ENCODE assay signal across 8 cellular contexts in the genomic region with DNA sequence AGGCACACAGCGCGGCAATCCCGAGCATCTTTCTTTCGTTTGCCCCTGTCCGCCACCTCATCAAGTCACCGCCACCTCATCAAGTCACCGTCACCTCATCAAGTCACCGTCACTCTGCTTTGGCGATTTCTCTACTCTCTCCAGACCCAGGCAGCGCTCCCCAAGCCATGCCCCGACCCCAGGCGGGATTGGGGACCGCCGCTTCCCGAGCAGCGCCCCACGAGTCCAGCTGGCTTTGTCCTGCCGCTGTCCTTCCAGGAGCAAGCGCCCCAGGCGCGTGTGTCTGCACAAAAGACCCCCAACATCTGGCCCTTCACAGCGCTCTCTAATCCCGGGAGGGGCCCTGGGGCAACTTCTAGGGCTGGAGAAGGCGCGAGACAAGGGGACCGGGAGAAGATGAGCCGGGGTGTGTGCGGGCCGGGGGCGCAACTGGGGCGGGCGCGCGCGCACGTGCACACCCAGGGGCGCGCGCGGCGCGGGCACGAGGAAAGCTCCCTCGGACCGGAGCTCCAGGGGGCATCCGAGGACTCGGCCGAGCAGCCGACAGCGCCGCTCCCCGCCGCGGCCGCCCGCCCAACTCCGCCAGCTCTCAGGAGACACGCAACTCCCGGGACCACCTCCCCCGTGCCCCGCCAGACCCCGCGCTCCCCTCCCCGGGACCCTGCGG. TPM values are rescaled to one million over a fixed set of nuclear protein-coding genes. Genes with fewer than 3 reads are reported as not detected.
DNase-seq lines count a peak whose midpoint lies in the region; ATAC-seq and TF ChIP-seq lines count a peak whose summit lies in the region.

No MANE protein-coding gene starts in this region.

- H3K4me3 Mint-ChIP-seq in WTC11 = peak overlapping the region; percentile 80
- peak overlapping the region; percentile 76 for H3K4me3 Mint-ChIP-seq in stimulated activated effector memory CD8-positive, alpha-beta T cell treated with anti-CD3 and anti-CD28 coated beads, Interleukin-12 subunit alpha, Interleukin-12 subunit beta, amount 100 ng/mL, for 72 hours

- no peak for TF ChIP-seq CTCF in C4-2B (conservative IDR thresholded peaks at IDR 0.05)
- TF ChIP-seq CTCF in GM20000 (IDR thresholded peaks at IDR 0.05; ENCODE audit: extremely low read depth, missing control alignments) = no peak
- TF ChIP-seq CTCF in WTC11 (IDR thresholded peaks at IDR 0.05) = no peak
- no peak for TF ChIP-seq CTCF in coronary artery (IDR thresholded peaks at IDR 0.05)
- peak in 1 of 4 donors; percentile 8 for TF ChIP-seq CTCF in right lobe of liver (IDR thresholded peaks at IDR 0.05)

- CTCF ChIA-PET in WTC11 (lab: Charles Lee) = interaction anchor here (0.8 to 2.2 kb wide), 5 partner anchors 9 to 311 kb away, joined by 3 to 12 read pairs (median 4); no protein-coding TSS in a partner anchor

- peaks cover 0 to 42% (median 8%) of the 10 kb centered on the region in 4 donors for H3K4me1 ChIP-seq in right lobe of liver

- ATAC-seq in WTC11 (peak; percentile 9), right lobe of liver (peak; percentile 29 to 49 (median 34))
- peak; percentile 77 for ATAC-seq in stimulated activated effector memory CD8-positive, alpha-beta T cell treated with anti-CD3 and anti-CD28 coated beads, Interleukin-12 subunit alpha, Interleukin-12 subunit beta, amount 100 ng/mL, for 72 hours

- peaks cover 23% of the 10 kb centered on the region for H3K4me1 Mint-ChIP-seq in WTC11
- peaks cover 11% of the 10 kb centered on the region for H3K4me1 Mint-ChIP-seq in stimulated activated effector memory CD8-positive, alpha-beta T cell treated with anti-CD3 and anti-CD28 coated beads, Interleukin-12 subunit alpha, Interleukin-12 subunit beta, amount 100 ng/mL, for 72 hours

- TF ChIP-seq POLR2A in right lobe of liver (IDR thresholded peaks at IDR 0.05) = no peak

- H3K4me3 ChIP-seq in coronary artery (peak overlapping the region; percentile 100), right lobe of liver (peak overlapping the region; percentile 62 to 83 (median 71))

- peaks cover 58% of the 10 kb centered on the region for H3K27me3 Mint-ChIP-seq in WTC11 (ENCODE audit: low read depth)

- H3K36me3 Mint-ChIP-seq in WTC11 = peaks cover 3% of the 10 kb centered on the region; the same call in 1 of the 2 replicates
- no peaks in the 10 kb centered on the region for H3K36me3 Mint-ChIP-seq in stimulated activated effector memory CD8-positive, alpha-beta T cell treated with anti-CD3 and anti-CD28 coated beads, Interleukin-12 subunit alpha, Interleukin-12 subunit beta, amount 100 ng/mL, for 72 hours

- H3K27ac Mint-ChIP-seq in WTC11 = no peak overlapping the region
- H3K27ac Mint-ChIP-seq in stimulated activated effector memory CD8-positive, alpha-beta T cell treated with anti-CD3 and anti-CD28 coated beads, Interleukin-12 subunit alpha, Interleukin-12 subunit beta, amount 100 ng/mL, for 72 hours = no peak overlapping the region

- POLR2A ChIA-PET in WTC11 (lab: Charles Lee) = interaction anchor here (1.2 kb wide), 1 partner anchor 18 kb away, joined by 4 read pairs; no protein-coding TSS in a partner anchor

- intact Hi-C loops in right lobe of liver (cut with DNase I) = loop anchor here (5.0 to 10.0 kb wide), 2 partner anchors 156 to 259 kb away; no protein-coding TSS in a partner anchor

- peaks cover 0 to 29% (median 5%) of the 10 kb centered on the region in 4 donors for H3K36me3 ChIP-seq in right lobe of liver

- H3K27ac ChIP-seq in C4-2B (peak overlapping the region; percentile 54), coronary artery (peak overlapping the region; percentile 94 to 97), right lobe of liver (peak overlapping the region; percentile 81 to 99 (median 98))

- no peaks in the 10 kb centered on the region for H3K9me3 ChIP-seq in right lobe of liver

- H3K9me3 Mint-ChIP-seq in WTC11 = no peaks in the 10 kb centered on the region
- H3K9me3 Mint-ChIP-seq in stimulated activated effector memory CD8-positive, alpha-beta T cell treated with anti-CD3 and anti-CD28 coated beads, Interleukin-12 subunit alpha, Interleukin-12 subunit beta, amount 100 ng/mL, for 72 hours = no peaks in the 10 kb centered on the region

- H3K27me3 ChIP-seq in right lobe of liver = no peaks in the 10 kb centered on the region

- DNase-seq in GM20000 (ENCODE audit: low spot score) (peak; percentile 65), HPDE6-E6E7 (ENCODE audit: extremely low spot score) (peak; percentile 29), WTC11 (ENCODE audit: low spot score) (peak; percentile 48), coronary artery (ENCODE audit: low spot score) (peak; percentile 75), right lobe of liver (peak; percentile 69 to 72 (median 71)), NCI-H526 treated with DMSO at 0.1 percent for 48 hours (lab: John Stamatoyannopoulos, UW) (no peak)
- DNase-seq in stimulated activated effector memory CD8-positive, alpha-beta T cell treated with anti-CD3 and anti-CD28 coated beads, Interleukin-12 subunit alpha, Interleukin-12 subunit beta, amount 100 ng/mL, for 72 hours (ENCODE audit: low spot score in 2 of 2) = peak; percentile 8 to 51

- 1% methylated on average over 19 of the region's 65 CpGs for WGBS in right lobe of liver (ENCODE audit: insufficient coverage, low coverage, low lambda C conversion rate, missing lambda C conversion rate)

TF ChIP-seq in WTC11, 78 proteins besides CTCF, POLR2A, EP300 and RAD21 (continues in another document):
- TF ChIP-seq ZNF263 (CRISPR knock-in tag; IDR thresholded peaks at IDR 0.05; ENCODE audit: low read depth) (no peak), NFATC4 (CRISPR knock-in tag; IDR thresholded peaks at IDR 0.05) (no peak), TP53 (CRISPR knock-in tag; IDR thresholded peaks at IDR 0.05) (no peak), ETV6 (CRISPR knock-in tag; IDR thresholded peaks at IDR 0.05) (0 out of 2 replicates have a peak, but pooled peaks have one; percentile 9), SMAD3 (CRISPR knock-in tag; IDR thresholded peaks at IDR 0.05; ENCODE audit: borderline replicate concordance) (no peak)
- TF ChIP-seq, protein P1, sequence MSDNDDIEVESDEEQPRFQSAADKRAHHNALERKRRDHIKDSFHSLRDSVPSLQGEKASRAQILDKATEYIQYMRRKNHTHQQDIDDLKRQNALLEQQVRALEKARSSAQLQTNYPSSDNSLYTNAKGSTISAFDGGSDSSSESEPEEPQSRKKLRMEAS (CRISPR knock-in tag; IDR thresholded peaks at IDR 0.05) = 0 out of 2 replicates have a peak, but pooled peaks have one; percentile 16
- TF ChIP-seq, protein P2, sequence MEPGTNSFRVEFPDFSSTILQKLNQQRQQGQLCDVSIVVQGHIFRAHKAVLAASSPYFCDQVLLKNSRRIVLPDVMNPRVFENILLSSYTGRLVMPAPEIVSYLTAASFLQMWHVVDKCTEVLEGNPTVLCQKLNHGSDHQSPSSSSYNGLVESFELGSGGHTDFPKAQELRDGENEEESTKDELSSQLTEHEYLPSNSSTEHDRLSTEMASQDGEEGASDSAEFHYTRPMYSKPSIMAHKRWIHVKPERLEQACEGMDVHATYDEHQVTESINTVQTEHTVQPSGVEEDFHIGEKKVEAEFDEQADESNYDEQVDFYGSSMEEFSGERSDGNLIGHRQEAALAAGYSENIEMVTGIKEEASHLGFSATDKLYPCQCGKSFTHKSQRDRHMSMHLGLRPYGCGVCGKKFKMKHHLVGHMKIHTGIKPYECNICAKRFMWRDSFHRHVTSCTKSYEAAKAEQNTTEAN (CRISPR knock-in tag; IDR thresholded peaks at IDR 0.05) = no peak
- TF ChIP-seq, protein P3, sequence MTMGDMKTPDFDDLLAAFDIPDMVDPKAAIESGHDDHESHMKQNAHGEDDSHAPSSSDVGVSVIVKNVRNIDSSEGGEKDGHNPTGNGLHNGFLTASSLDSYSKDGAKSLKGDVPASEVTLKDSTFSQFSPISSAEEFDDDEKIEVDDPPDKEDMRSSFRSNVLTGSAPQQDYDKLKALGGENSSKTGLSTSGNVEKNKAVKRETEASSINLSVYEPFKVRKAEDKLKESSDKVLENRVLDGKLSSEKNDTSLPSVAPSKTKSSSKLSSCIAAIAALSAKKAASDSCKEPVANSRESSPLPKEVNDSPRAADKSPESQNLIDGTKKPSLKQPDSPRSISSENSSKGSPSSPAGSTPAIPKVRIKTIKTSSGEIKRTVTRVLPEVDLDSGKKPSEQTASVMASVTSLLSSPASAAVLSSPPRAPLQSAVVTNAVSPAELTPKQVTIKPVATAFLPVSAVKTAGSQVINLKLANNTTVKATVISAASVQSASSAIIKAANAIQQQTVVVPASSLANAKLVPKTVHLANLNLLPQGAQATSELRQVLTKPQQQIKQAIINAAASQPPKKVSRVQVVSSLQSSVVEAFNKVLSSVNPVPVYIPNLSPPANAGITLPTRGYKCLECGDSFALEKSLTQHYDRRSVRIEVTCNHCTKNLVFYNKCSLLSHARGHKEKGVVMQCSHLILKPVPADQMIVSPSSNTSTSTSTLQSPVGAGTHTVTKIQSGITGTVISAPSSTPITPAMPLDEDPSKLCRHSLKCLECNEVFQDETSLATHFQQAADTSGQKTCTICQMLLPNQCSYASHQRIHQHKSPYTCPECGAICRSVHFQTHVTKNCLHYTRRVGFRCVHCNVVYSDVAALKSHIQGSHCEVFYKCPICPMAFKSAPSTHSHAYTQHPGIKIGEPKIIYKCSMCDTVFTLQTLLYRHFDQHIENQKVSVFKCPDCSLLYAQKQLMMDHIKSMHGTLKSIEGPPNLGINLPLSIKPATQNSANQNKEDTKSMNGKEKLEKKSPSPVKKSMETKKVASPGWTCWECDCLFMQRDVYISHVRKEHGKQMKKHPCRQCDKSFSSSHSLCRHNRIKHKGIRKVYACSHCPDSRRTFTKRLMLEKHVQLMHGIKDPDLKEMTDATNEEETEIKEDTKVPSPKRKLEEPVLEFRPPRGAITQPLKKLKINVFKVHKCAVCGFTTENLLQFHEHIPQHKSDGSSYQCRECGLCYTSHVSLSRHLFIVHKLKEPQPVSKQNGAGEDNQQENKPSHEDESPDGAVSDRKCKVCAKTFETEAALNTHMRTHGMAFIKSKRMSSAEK (CRISPR knock-in tag; IDR thresholded peaks at IDR 0.05; ENCODE audit: borderline replicate concordance) = no peak
- TF ChIP-seq, protein P4, sequence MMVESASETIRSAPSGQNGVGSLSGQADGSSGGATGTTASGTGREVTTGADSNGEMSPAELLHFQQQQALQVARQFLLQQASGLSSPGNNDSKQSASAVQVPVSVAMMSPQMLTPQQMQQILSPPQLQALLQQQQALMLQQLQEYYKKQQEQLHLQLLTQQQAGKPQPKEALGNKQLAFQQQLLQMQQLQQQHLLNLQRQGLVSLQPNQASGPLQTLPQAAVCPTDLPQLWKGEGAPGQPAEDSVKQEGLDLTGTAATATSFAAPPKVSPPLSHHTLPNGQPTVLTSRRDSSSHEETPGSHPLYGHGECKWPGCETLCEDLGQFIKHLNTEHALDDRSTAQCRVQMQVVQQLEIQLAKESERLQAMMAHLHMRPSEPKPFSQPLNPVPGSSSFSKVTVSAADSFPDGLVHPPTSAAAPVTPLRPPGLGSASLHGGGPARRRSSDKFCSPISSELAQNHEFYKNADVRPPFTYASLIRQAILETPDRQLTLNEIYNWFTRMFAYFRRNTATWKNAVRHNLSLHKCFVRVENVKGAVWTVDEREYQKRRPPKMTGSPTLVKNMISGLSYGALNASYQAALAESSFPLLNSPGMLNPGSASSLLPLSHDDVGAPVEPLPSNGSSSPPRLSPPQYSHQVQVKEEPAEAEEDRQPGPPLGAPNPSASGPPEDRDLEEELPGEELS (CRISPR knock-in tag; IDR thresholded peaks at IDR 0.05) = peak; percentile 24; the same call in 1 of the 2 replicates

RNA-seq across cellular contexts. Expression of a gene that starts 0.6 kb away (rescaled TPM):
- total RNA-seq in WTC11 (2021) = 2.6 to 3.7 TPM (median 2.8 TPM) in 3 replicates
- 100 to 1,000 TPM in 1 of 6 experiments, 10 to 100 TPM in 5; 19.5 to 101 (median 54.1) TPM for total RNA-seq in right lobe of liver

Comparison
In these comparisons a context has a peak if more than half of its experiments do, and no peak if none do; other contexts are left out.
1. ATAC-seq: peak in every context shown above with its lines; median percentile 77 in stimulated activated effector memory CD8-positive, alpha-beta T cell treated with anti-CD3 and anti-CD28 coated beads, Interleukin-12 subunit alpha, Interleukin-12 subunit beta, amount 100 ng/mL, for 72 hours; 34 in right lobe of liver; 9 in WTC11.